11 cellular contexts compared by ENCODE assay signal in the genomic region with DNA sequence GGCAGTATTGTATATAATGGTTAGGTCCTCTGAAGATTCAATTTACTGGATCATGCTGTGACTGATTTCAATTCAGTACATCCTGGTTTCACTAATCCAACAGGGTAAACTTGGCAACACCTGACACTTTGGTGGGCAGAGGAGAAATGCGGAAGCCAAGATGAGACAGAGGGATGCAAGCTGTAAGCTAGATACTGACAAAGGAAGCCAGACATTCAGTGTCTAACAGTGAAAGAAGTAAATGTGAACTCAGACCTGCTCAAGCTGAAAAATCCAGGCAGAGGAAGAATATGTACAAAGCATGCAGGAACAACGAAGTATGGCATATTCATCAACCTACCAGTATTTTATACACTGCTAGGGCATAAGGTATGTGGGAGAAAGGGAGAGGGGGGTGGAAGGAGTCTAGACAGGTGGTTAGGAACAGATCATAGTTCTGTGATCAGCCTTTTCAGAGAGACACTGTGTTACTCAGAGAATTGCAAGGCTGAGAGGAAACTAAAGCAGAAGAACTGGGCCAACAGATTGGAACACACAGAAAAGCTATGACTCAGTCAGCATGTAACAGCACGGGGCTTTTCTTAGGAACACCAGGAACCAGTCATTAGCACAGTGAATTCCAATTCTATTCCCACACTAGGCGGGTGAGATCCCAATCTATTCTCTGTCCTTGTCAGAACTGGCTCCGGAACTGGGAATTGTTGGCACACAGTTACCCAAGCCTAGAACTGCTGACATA. TPM values are rescaled to one million over a fixed set of nuclear protein-coding genes. Genes with fewer than 3 reads are reported as not detected.
A peak's percentile ranks its signal among the peaks of the same experiment; 100 is the strongest.
DNase-seq lines count a peak whose midpoint lies in the region; ATAC-seq and TF ChIP-seq lines count a peak whose summit lies in the region.
"Had no signal": no experiment of that assay in that cellular context is flagged by ENCODE, and none has a peak within 500 bp of the region (broad histone marks: within the 10 kb centered on the region; RNA-seq: fewer than 3 reads in every experiment).

No MANE protein-coding gene starts in this region.

- H3K4me3 ChIP-seq in esophagus squamous epithelium, result no peak overlapping the region
- H3K4me3 ChIP-seq: colonic mucosa had no signal

- intact Hi-C loops in esophagus squamous epithelium (cut with DNase I), result no loop called here

- H3K9me3 ChIP-seq in esophagus squamous epithelium, result no peaks in the 10 kb centered on the region
- H3K9me3 ChIP-seq: colonic mucosa, neutrophil had no signal

- CTCF ChIA-PET in activated CD8-positive, alpha-beta T cell treated with anti-CD3 and anti-CD28 coated beads, Interleukin-2, amount 10 ng/mL, durations not matched to agents 7 days and 5 days (lab: Charles Lee), result interaction anchor here (0.7 to 2.6 kb wide), 5 partner anchors 12 to 41 kb away, joined by 3 to 12 read pairs (median 4); no protein-coding TSS in a partner anchor

- no peaks in the 10 kb centered on the region for H3K27me3 ChIP-seq in esophagus squamous epithelium
- H3K27me3 ChIP-seq: colonic mucosa, neutrophil had no signal

- WGBS in esophagus squamous epithelium, 2 donors, result 26 to 32% methylated on average over 4 of the region's 5 CpGs

- no peaks in the 10 kb centered on the region for H3K36me3 ChIP-seq in esophagus squamous epithelium
- H3K36me3 ChIP-seq: colonic mucosa, neutrophil had no signal

- no peak for TF ChIP-seq POLR2A in esophagus squamous epithelium (IDR thresholded peaks at IDR 0.05)

- ATAC-seq in activated CD8-positive, alpha-beta T cell treated with anti-CD3 and anti-CD28 coated beads, Interleukin-2, amount 10 ng/mL, durations not matched to agents 7 days and 5 days, result peak; percentile 66
- no peak for ATAC-seq in HG03457 (IDR thresholded peaks at IDR 0.05; ENCODE audit: unreplicated experiment)

- POLR2A ChIA-PET in activated CD8-positive, alpha-beta T cell treated with anti-CD3 and anti-CD28 coated beads, Interleukin-2, amount 10 ng/mL, durations not matched to agents 7 days and 5 days (lab: Charles Lee), result interaction anchor here (0.7 to 1.9 kb wide), 3 partner anchors 11 to 40 kb away, joined by 3 to 17 read pairs (median 4); a partner anchor contains a TSS

- no peaks in the 10 kb centered on the region for H3K27me3 Mint-ChIP-seq in activated CD8-positive, alpha-beta T cell treated with anti-CD3 and anti-CD28 coated beads, Interleukin-2, amount 10 ng/mL, durations not matched to agents 7 days and 5 days (ENCODE audit: low read depth)
- H3K27me3 Mint-ChIP-seq in stimulated activated naive CD8-positive, alpha-beta T cell treated with anti-CD3 and anti-CD28 coated beads, Interleukin-15, Interleukin-2, amounts not matched to agents 100 ng/mL and 50 ng/mL, for 24 hours, result no peaks in the 10 kb centered on the region

- peak overlapping the region; percentile 40 for H3K4me3 Mint-ChIP-seq in activated CD8-positive, alpha-beta T cell treated with anti-CD3 and anti-CD28 coated beads, Interleukin-2, amount 10 ng/mL, durations not matched to agents 7 days and 5 days
- H3K4me3 Mint-ChIP-seq in stimulated activated naive CD8-positive, alpha-beta T cell treated with anti-CD3 and anti-CD28 coated beads, Interleukin-15, Interleukin-2, amounts not matched to agents 100 ng/mL and 50 ng/mL, for 24 hours, result peak overlapping the region; percentile 65

- H3K36me3 Mint-ChIP-seq in activated CD8-positive, alpha-beta T cell treated with anti-CD3 and anti-CD28 coated beads, Interleukin-2, amount 10 ng/mL, durations not matched to agents 7 days and 5 days (ENCODE audit: low read depth), result peaks cover 1% of the 10 kb centered on the region
- H3K36me3 Mint-ChIP-seq in stimulated activated naive CD8-positive, alpha-beta T cell treated with anti-CD3 and anti-CD28 coated beads, Interleukin-15, Interleukin-2, amounts not matched to agents 100 ng/mL and 50 ng/mL, for 24 hours (ENCODE audit: low read depth), result peaks cover 1% of the 10 kb centered on the region

- H3K4me1 ChIP-seq in esophagus squamous epithelium, result peaks cover 0 to 28% (median 5%) of the 10 kb centered on the region in 3 donors
- H3K4me1 ChIP-seq: colonic mucosa had no signal

- no peak for TF ChIP-seq CTCF in esophagus squamous epithelium (IDR thresholded peaks at IDR 0.05)

- peak overlapping the region; percentile 86 for H3K27ac Mint-ChIP-seq in activated CD8-positive, alpha-beta T cell treated with anti-CD3 and anti-CD28 coated beads, Interleukin-2, amount 10 ng/mL, durations not matched to agents 7 days and 5 days
- H3K27ac Mint-ChIP-seq in stimulated activated naive CD8-positive, alpha-beta T cell treated with anti-CD3 and anti-CD28 coated beads, Interleukin-15, Interleukin-2, amounts not matched to agents 100 ng/mL and 50 ng/mL, for 24 hours, result peak overlapping the region; percentile 93

- peak overlapping the region; percentile 53 to 81 (median 64) for H3K27ac ChIP-seq in esophagus squamous epithelium
- H3K27ac ChIP-seq: colonic mucosa, neutrophil had no signal

- H3K9me3 Mint-ChIP-seq in activated CD8-positive, alpha-beta T cell treated with anti-CD3 and anti-CD28 coated beads, Interleukin-2, amount 10 ng/mL, durations not matched to agents 7 days and 5 days (ENCODE audit: insufficient read depth), result no peaks in the 10 kb centered on the region
- H3K9me3 Mint-ChIP-seq in stimulated activated naive CD8-positive, alpha-beta T cell treated with anti-CD3 and anti-CD28 coated beads, Interleukin-15, Interleukin-2, amounts not matched to agents 100 ng/mL and 50 ng/mL, for 24 hours, result no peaks in the 10 kb centered on the region

- peak; percentile 7 for DNase-seq in activated gamma-delta T cell treated with anti-CD3 and anti-CD28 coated beads, Interleukin-2, amount 50 U/mL, for 16 hours (ENCODE audit: low read depth)
- DNase-seq in activated gamma-delta T cell treated with Interleukin-2 at 50 U/mL for 16 hours, result no peak
- peak; percentile 48 for DNase-seq in activated CD8-positive, alpha-beta T cell treated with anti-CD3 and anti-CD28 coated beads, Interleukin-2, amount 10 ng/mL, durations not matched to agents 7 days and 5 days
- DNase-seq in esophagus squamous epithelium (lab: John Stamatoyannopoulos, UW), result no peak
- DNase-seq in D341Med (ENCODE audit: low spot score), result no peak
- no peak for DNase-seq in NCI-H2029 treated with DMSO at 0.1 percent for 48 hours (lab: John Stamatoyannopoulos, UW)
- DNase-seq: activated CD4-positive, CD25-positive, alpha-beta regulatory T cell had no signal

- peaks cover 90% of the 10 kb centered on the region for H3K4me1 Mint-ChIP-seq in activated CD8-positive, alpha-beta T cell treated with anti-CD3 and anti-CD28 coated beads, Interleukin-2, amount 10 ng/mL, durations not matched to agents 7 days and 5 days (ENCODE audit: low read depth)
- peaks cover 99% of the 10 kb centered on the region for H3K4me1 Mint-ChIP-seq in stimulated activated naive CD8-positive, alpha-beta T cell treated with anti-CD3 and anti-CD28 coated beads, Interleukin-15, Interleukin-2, amounts not matched to agents 100 ng/mL and 50 ng/mL, for 24 hours (ENCODE audit: low read depth)

RNA-seq across cellular contexts. Expression of a gene that starts 40.3 kb away (rescaled TPM):
- total RNA-seq in activated CD8-positive, alpha-beta T cell treated with anti-CD3 and anti-CD28 coated beads, Interleukin-2, amount 10 ng/mL, durations not matched to agents 7 days and 5 days, result 10 to 100 TPM; 43.8 to 47.4 TPM
- total RNA-seq in esophagus squamous epithelium, result 10 to 100 TPM in 1 of 4 donors, 1 to 10 TPM in 1, under 1 TPM in 2; 0.23 to 11.4 (median 1.7) TPM

Comparison
In these comparisons a context has a peak if more than half of its experiments do, and no peak if none do; other contexts are left out.
1. DNase-seq: peak in activated gamma-delta T cell treated with anti-CD3 and anti-CD28 coated beads, Interleukin-2, amount 50 U/mL, for 16 hours (single experiment) and activated CD8-positive, alpha-beta T cell treated with anti-CD3 and anti-CD28 coated beads, Interleukin-2, amount 10 ng/mL, durations not matched to agents 7 days and 5 days (single experiment); none in activated gamma-delta T cell treated with Interleukin-2 at 50 U/mL for 16 hours (single experiment), esophagus squamous epithelium (single experiment), D341Med (single experiment) and NCI-H2029 treated with DMSO at 0.1 percent for 48 hours (single experiment).